In genomic region chr20:63749597-63750508, GRCh38 we compare ENCODE assay signal across 18 cellular contexts. TPM values are rescaled to one million over a fixed set of nuclear protein-coding genes. Genes with fewer than 3 reads are reported as not detected.
DNase-seq lines count a peak whose midpoint lies in the region; ATAC-seq and TF ChIP-seq lines count a peak whose summit lies in the region.
"Had no signal": no experiment of that assay in that cellular context is flagged by ENCODE, and none has a peak within 500 bp of the region (broad histone marks: within the 10 kb centered on the region; RNA-seq: fewer than 3 reads in every experiment).

No MANE protein-coding gene starts in this region.

- H3K27ac ChIP-seq in right cardiac atrium (ENCODE audit: low read length): no peak overlapping the region
- H3K27ac ChIP-seq in right atrium auricular region: no peak overlapping the region
- H3K27ac ChIP-seq: tibial artery had no signal

- no peaks in the 10 kb centered on the region for H3K27me3 ChIP-seq in right cardiac atrium (ENCODE audit: control insufficient read depth, insufficient read depth)
- H3K27me3 ChIP-seq in right atrium auricular region: no peaks in the 10 kb centered on the region
- H3K27me3 ChIP-seq in H7 (ENCODE audit: control insufficient read depth, insufficient read depth, low read length): no peaks in the 10 kb centered on the region
- H3K27me3 ChIP-seq: tibial artery had no signal

- H3K4me3 Mint-ChIP-seq in central memory CD8-positive, alpha-beta T cell: peak overlapping the region; percentile 27
- H3K4me3 Mint-ChIP-seq: activated naive CD8-positive, alpha-beta T cell treated with anti-CD3 and anti-CD28 coated beads, Interleukin-2, amount 50 U/mL, for 24 hours; brain; nephron had no signal

- H3K36me3 Mint-ChIP-seq in central memory CD8-positive, alpha-beta T cell (ENCODE audit: insufficient read depth): peaks cover 3% of the 10 kb centered on the region

- H3K36me3 ChIP-seq in right atrium auricular region (peaks cover 32% of the 10 kb centered on the region), H7 (replicated peaks; ENCODE audit: control insufficient read depth, insufficient read depth, low read length) (peaks cover 1% of the 10 kb centered on the region; the same call in 1 of the 2 replicates)

- WGBS in right cardiac atrium: 91% methylated on average over 16 of the region's 16 CpGs

- peak in 2 of 3 donors; percentile 69 to 73 for DNase-seq in right cardiac atrium
- no peak for DNase-seq in right atrium auricular region (ENCODE audit: low spot score)
- peak; percentile 59 for DNase-seq in H7
- no peak for DNase-seq in central memory CD8-positive, alpha-beta T cell (ENCODE audit: low spot score in 2 of 2)
- no peak for DNase-seq in GM03348 (ENCODE audit: low spot score)
- DNase-seq in stimulated activated naive CD8-positive, alpha-beta T cell treated with anti-CD3 and anti-CD28 coated beads, Interleukin-15, Interleukin-2, amounts not matched to agents 100 U/mL and 50 U/mL, for 24 hours: no peak
- DNase-seq: activated CD4-positive, alpha-beta T cell treated with anti-CD3 and anti-CD28 coated beads for 4 hours; activated naive CD8-positive, alpha-beta T cell treated with anti-CD3 and anti-CD28 coated beads, Interleukin-2, amount 50 U/mL, for 24 hours; activated T-cell treated with anti-CD3 and anti-CD28 coated beads, Interleukin-2, amount 50 U/mL, for 1 hour; AML-193; NCI-H2171; NCI-H524 treated with DMSO at 0.1 percent for 48 hours; tibial artery had no signal

- no peaks in the 10 kb centered on the region for H3K9me3 Mint-ChIP-seq in central memory CD8-positive, alpha-beta T cell
- H3K9me3 Mint-ChIP-seq: activated naive CD8-positive, alpha-beta T cell treated with anti-CD3 and anti-CD28 coated beads, Interleukin-2, amount 50 U/mL, for 24 hours; brain; nephron had no signal

- H3K4me1 ChIP-seq in right cardiac atrium (ENCODE audit: control insufficient read depth, insufficient read depth, low read length): no peaks in the 10 kb centered on the region
- H3K4me1 ChIP-seq in right atrium auricular region: peaks cover 0 to 7% of the 10 kb centered on the region in 2 donors
- H3K4me1 ChIP-seq: tibial artery had no signal

- intact Hi-C loops in right cardiac atrium (cut with DNase I): loop anchor here in 1 of 4 donors (10.0 kb wide), 1 partner anchor 205 kb away; the partner anchor contains the start of gene SRMS

- H3K27me3 Mint-ChIP-seq in central memory CD8-positive, alpha-beta T cell: no peaks in the 10 kb centered on the region
- H3K27me3 Mint-ChIP-seq: activated naive CD8-positive, alpha-beta T cell treated with anti-CD3 and anti-CD28 coated beads, Interleukin-2, amount 50 U/mL, for 24 hours; brain had no signal

- no peak overlapping the region for H3K27ac Mint-ChIP-seq in central memory CD8-positive, alpha-beta T cell (ENCODE audit: low read depth)
- H3K27ac Mint-ChIP-seq: activated naive CD8-positive, alpha-beta T cell treated with anti-CD3 and anti-CD28 coated beads, Interleukin-2, amount 50 U/mL, for 24 hours had no signal

- no peak overlapping the region for H3K4me3 ChIP-seq in right cardiac atrium (ENCODE audit: low read length)
- H3K4me3 ChIP-seq in right atrium auricular region: no peak overlapping the region
- H3K4me3 ChIP-seq in H7 (ENCODE audit: insufficient read depth, low read depth, low read length): no peak overlapping the region
- H3K4me3 ChIP-seq: K562, tibial artery had no signal

- H3K9me3 ChIP-seq in right cardiac atrium (ENCODE audit: control insufficient read depth, low read length) (no peaks in the 10 kb centered on the region), right atrium auricular region (no peaks in the 10 kb centered on the region)
- H3K9me3 ChIP-seq: tibial artery had no signal

- no peak for TF ChIP-seq CTCF in right atrium auricular region (IDR thresholded peaks at IDR 0.05)

- no peak for ATAC-seq in right cardiac atrium
- no peak for ATAC-seq in central memory CD8-positive, alpha-beta T cell (replicated peaks; ENCODE audit: extremely low read depth, poor library complexity, severe bottlenecking)
- no peak for ATAC-seq in stimulated activated naive CD8-positive, alpha-beta T cell treated with anti-CD3 and anti-CD28 coated beads, Interleukin-15, Interleukin-2, amounts not matched to agents 100 U/mL and 50 U/mL, for 24 hours
- no peak for ATAC-seq in HG03097 (IDR thresholded peaks at IDR 0.05; ENCODE audit: low FRiP score, unreplicated experiment)
- ATAC-seq: activated naive CD8-positive, alpha-beta T cell treated with anti-CD3 and anti-CD28 coated beads, Interleukin-2, amount 50 U/mL, for 24 hours; K562 had no signal

- H3K4me1 Mint-ChIP-seq in central memory CD8-positive, alpha-beta T cell: peaks cover 19% of the 10 kb centered on the region

RNA-seq across cellular contexts. Expression of gene SLC2A4RG, which starts 10.3 kb away (rescaled TPM):
- 10 to 100 TPM; 42.7 to 69.1 (median 50.1) TPM for total RNA-seq in right cardiac atrium
- 39.2 TPM for polyA plus RNA-seq in right cardiac atrium
- 10 to 100 TPM; 30.1 to 30.7 TPM for total RNA-seq in right atrium auricular region
- total RNA-seq in H7 (2014; rRNA removed; shearing (Covaris generic)): 38.3 and 62.2 TPM in 2 replicates

RNA-seq across cellular contexts. Expression of gene LIME1, which starts 13.4 kb away (rescaled TPM):
- total RNA-seq in right cardiac atrium: 1 to 10 TPM; 2.1 to 2.9 (median 2.7) TPM
- polyA plus RNA-seq in right cardiac atrium: 2.7 TPM
- total RNA-seq in right atrium auricular region: 1 to 10 TPM; 2.4 to 2.5 TPM
- 7.7 and 10.5 TPM in 2 replicates for total RNA-seq in H7 (2014; rRNA removed; shearing (Covaris generic))

RNA-seq across cellular contexts. Expression of gene ZGPAT, which starts 42.0 kb away (rescaled TPM):
- total RNA-seq in right cardiac atrium: 10 to 100 TPM; 14.5 to 19.6 (median 16.8) TPM
- polyA plus RNA-seq in right cardiac atrium: 29.5 TPM
- 10 to 100 TPM; 11.9 to 15.1 TPM for total RNA-seq in right atrium auricular region
- 32.6 and 52.0 TPM in 2 replicates for total RNA-seq in H7 (2014; rRNA removed; shearing (Covaris generic))

RNA-seq across cellular contexts. Expression of gene ARFRP1, which starts 42.1 kb away (rescaled TPM):
- total RNA-seq in right cardiac atrium (10 to 100 TPM; 40.1 to 49.7 (median 44.3) TPM), right atrium auricular region (10 to 100 TPM; 33.5 to 39.4 TPM)
- polyA plus RNA-seq in right cardiac atrium: 38.7 TPM
- total RNA-seq in H7 (2014; rRNA removed; shearing (Covaris generic)): 24.2 and 26.2 TPM in 2 replicates

RNA-seq across cellular contexts. Expression of gene TNFRSF6B, which starts 53.4 kb away (rescaled TPM):
- total RNA-seq in right cardiac atrium (1 to 10 TPM in 2 of 4 donors, under 1 TPM in 1, not detected in 1; 0.23 to 1.4 (median 1.1) TPM), right atrium auricular region (1 to 10 TPM; 1.2 to 3.8 TPM)
- polyA plus RNA-seq in right cardiac atrium: 2.7 TPM
- not detected in 2 replicates for total RNA-seq in H7 (2014; rRNA removed; shearing (Covaris generic))
- total RNA-seq: G401 had no signal

Comparison
In these comparisons a context has a peak if more than half of its experiments do, and no peak if none do; other contexts are left out.
1. DNase-seq: peak in right cardiac atrium (2 of 3) and H7 (single experiment); none in right atrium auricular region (single experiment), central memory CD8-positive, alpha-beta T cell (0 of 2), GM03348 (single experiment) and stimulated activated naive CD8-positive, alpha-beta T cell treated with anti-CD3 and anti-CD28 coated beads, Interleukin-15, Interleukin-2, amounts not matched to agents 100 U/mL and 50 U/mL, for 24 hours (single experiment).